3 cellular contexts compared by ENCODE assay signal in the genomic region with DNA sequence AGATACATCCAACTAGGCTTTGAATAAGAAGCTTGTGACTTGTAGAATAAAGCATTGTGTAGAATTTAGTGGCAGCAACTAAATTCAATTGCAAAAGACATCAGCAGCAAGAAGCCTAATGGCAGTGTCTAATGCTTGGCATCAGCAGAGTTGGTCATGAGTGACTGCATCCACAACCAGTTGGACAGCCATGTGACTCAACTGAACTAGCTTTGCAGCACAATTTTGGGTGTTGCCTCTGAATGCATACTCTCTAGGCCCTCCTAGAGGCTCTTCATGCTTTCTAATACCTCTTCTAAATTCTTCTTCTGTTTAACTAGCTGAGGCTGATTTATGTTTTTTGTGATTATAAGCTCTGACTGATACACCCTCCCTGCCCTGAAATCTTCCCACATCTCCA.
"Had no signal": no experiment of that assay in that cellular context is flagged by ENCODE, and none has a peak within 500 bp of the region (broad histone marks: within the 10 kb centered on the region; RNA-seq: fewer than 3 reads in every experiment).

No MANE protein-coding gene starts in this region.

- ATAC-seq: GM12878 had no signal

- H3K4me3 ChIP-seq: GM12878 had no signal

- DNase-seq: GDM1, GF-D8 had no signal
